Comparison of ENCODE assay signal across 25 cellular contexts in genomic region chr5:107605596-107606125, GRCh38.
DNase-seq lines count a peak whose midpoint lies in the region; ATAC-seq and TF ChIP-seq lines count a peak whose summit lies in the region.
"Had no signal": no experiment of that assay in that cellular context is flagged by ENCODE, and none has a peak within 500 bp of the region (broad histone marks: within the 10 kb centered on the region; RNA-seq: fewer than 3 reads in every experiment).

No MANE protein-coding gene starts in this region.

- DNase-seq in dermis microvascular lymphatic vessel endothelial cell (ENCODE audit: low read depth in 2 of 2) (peak; percentile 34 to 56), nephron progenitor cell (no peak), RPMI8226 (no peak), NCI-H1105 treated with DMSO at 0.1 percent for 48 hours (lab: John Stamatoyannopoulos, UW) (no peak), activated gamma-delta T cell treated with Interleukin-2 at 50 U/mL for 16 hours (no peak)
- DNase-seq in stimulated activated naive CD8-positive, alpha-beta T cell treated with anti-CD3 and anti-CD28 coated beads, Interleukin-15, Interleukin-2, amounts not matched to agents 100 U/mL and 50 U/mL, for 24 hours: no peak
- DNase-seq: activated CD4-positive, alpha-beta memory T cell treated with anti-CD3 and anti-CD28 coated beads, Interleukin-2, amount 10 ng/mL, durations not matched to agents 7 days and 5 days; activated CD8-positive, alpha-beta memory T cell treated with anti-CD3 and anti-CD28 coated beads, Interleukin-2, amount 50 U/mL, for 4 hours; activated naive CD4-positive, alpha-beta T cell treated with Interleukin-2 at 50 U/mL for 16 hours; body of pancreas; lower lobe of right lung; mucosa of descending colon; natural killer cell; NCI-H1092 treated with DMSO at 0.1 percent for 48 hours; NCI-H2029 treated with DMSO at 0.1 percent for 48 hours; NCI-H2227 treated with DMSO at 0.1 percent for 48 hours; SHP77 treated with DMSO at 0.1 percent for 48 hours; stimulated activated naive CD4-positive, alpha-beta T cell; SW 1271 had no signal

- no peak for ATAC-seq in stimulated activated naive CD8-positive, alpha-beta T cell treated with anti-CD3 and anti-CD28 coated beads, Interleukin-15, Interleukin-2, amounts not matched to agents 100 U/mL and 50 U/mL, for 24 hours
- ATAC-seq: A549, body of pancreas, lower lobe of right lung, mucosa of descending colon, Panc1 had no signal

- peak overlapping the region; percentile 35 for H3K4me3 Mint-ChIP-seq in nephron progenitor cell
- H3K4me3 Mint-ChIP-seq: activated CD4-positive, alpha-beta memory T cell treated with anti-CD3 and anti-CD28 coated beads, Interleukin-2, amount 10 ng/mL, durations not matched to agents 7 days and 5 days; central memory CD8-positive, alpha-beta T cell; dendritic cell treated with granulocyte-macrophage colony-stimulating factor and Interleukin-4, amounts not matched to agents 40 ng/mL and 50 ng/mL, for 4 days; natural killer cell had no signal

- H3K9me3 Mint-ChIP-seq in nephron progenitor cell: no peaks in the 10 kb centered on the region
- H3K9me3 Mint-ChIP-seq: activated CD4-positive, alpha-beta memory T cell treated with anti-CD3 and anti-CD28 coated beads, Interleukin-2, amount 10 ng/mL, durations not matched to agents 7 days and 5 days; central memory CD8-positive, alpha-beta T cell; dendritic cell treated with granulocyte-macrophage colony-stimulating factor and Interleukin-4, amounts not matched to agents 40 ng/mL and 50 ng/mL, for 4 days; natural killer cell had no signal

- POLR2A ChIA-PET in HEK293 (lab: Yijun Ruan, JAX): no interaction called here

- TF ChIP-seq CTCF in C4-2B (conservative IDR thresholded peaks at IDR 0.05): no peak
- no peak for TF ChIP-seq CTCF in HEK293 (tag by site-specific recombination; IDR thresholded peaks at IDR 0.05)
- TF ChIP-seq CTCF in nephron progenitor cell (IDR thresholded peaks at IDR 0.05): no peak

- H3K36me3 ChIP-seq in HEK293 (ENCODE audit: control insufficient read depth in 2 of 2, insufficient read depth in 1 of 2, low read length in 2 of 2): no peaks in the 10 kb centered on the region
- H3K36me3 ChIP-seq: lower lobe of right lung had no signal

- H3K36me3 Mint-ChIP-seq in nephron progenitor cell (ENCODE audit: low read depth): peaks cover 5% of the 10 kb centered on the region
- H3K36me3 Mint-ChIP-seq: natural killer cell had no signal

- H3K27ac Mint-ChIP-seq in nephron progenitor cell: peak overlapping the region; percentile 89
- H3K27ac Mint-ChIP-seq: activated CD4-positive, alpha-beta memory T cell treated with anti-CD3 and anti-CD28 coated beads, Interleukin-2, amount 10 ng/mL, durations not matched to agents 7 days and 5 days; dendritic cell treated with granulocyte-macrophage colony-stimulating factor and Interleukin-4, amounts not matched to agents 40 ng/mL and 50 ng/mL, for 4 days; natural killer cell had no signal

- H3K4me3 ChIP-seq in HEK293 (ENCODE audit: low read depth, low read length): no peak overlapping the region
- H3K4me3 ChIP-seq: A549, body of pancreas, lower lobe of right lung, mucosa of descending colon had no signal

- H3K4me1 ChIP-seq in HEK293 (ENCODE audit: control insufficient read depth, insufficient read depth, low read length): peaks cover 44% of the 10 kb centered on the region
- H3K4me1 ChIP-seq: lower lobe of right lung had no signal

- H3K27me3 Mint-ChIP-seq in nephron progenitor cell (ENCODE audit: low read depth, poor library complexity): peaks cover 2% of the 10 kb centered on the region
- H3K27me3 Mint-ChIP-seq: dendritic cell treated with granulocyte-macrophage colony-stimulating factor and Interleukin-4, amounts not matched to agents 40 ng/mL and 50 ng/mL, for 4 days had no signal

- H3K9me3 ChIP-seq in HEK293 (ENCODE audit: control insufficient read depth, insufficient read depth, low read depth, low read length): no peaks in the 10 kb centered on the region
- H3K9me3 ChIP-seq: A549, body of pancreas, lower lobe of right lung, mucosa of descending colon had no signal

- peak overlapping the region; percentile 46; the same call in 1 of the 2 replicates for H3K27ac ChIP-seq in C4-2B
- no peak overlapping the region; the same call in 1 of the 2 replicates for H3K27ac ChIP-seq in HEK293 (ENCODE audit: extremely low read depth, low read depth, low read length)
- H3K27ac ChIP-seq: A549, body of pancreas, lower lobe of right lung had no signal

- peaks cover 84% of the 10 kb centered on the region for H3K4me1 Mint-ChIP-seq in nephron progenitor cell
- H3K4me1 Mint-ChIP-seq: activated CD4-positive, alpha-beta memory T cell treated with anti-CD3 and anti-CD28 coated beads, Interleukin-2, amount 10 ng/mL, durations not matched to agents 7 days and 5 days had no signal

- CTCF ChIA-PET in HEK293 (lab: Yijun Ruan, JAX): interaction anchor here (1.1 kb wide), 1 partner anchor 35 kb away, joined by 3 read pairs; no protein-coding TSS in a partner anchor

TF ChIP-seq in HEK293, 187 proteins besides CTCF, POLR2A, EP300 and RAD21:
- TF ChIP-seq ZNF341 (tag by site-specific recombination; IDR thresholded peaks at IDR 0.05; ENCODE audit: low read depth) (peak; percentile 88), ZNF600 (tag by site-specific recombination; IDR thresholded peaks at IDR 0.05) (no peak)

Comparison
In these comparisons a context has a peak if more than half of its experiments do, and no peak if none do; other contexts are left out.
1. DNase-seq: peak in dermis microvascular lymphatic vessel endothelial cell (2 of 2); none in nephron progenitor cell (single experiment), RPMI8226 (single experiment), stimulated activated naive CD8-positive, alpha-beta T cell treated with anti-CD3 and anti-CD28 coated beads, Interleukin-15, Interleukin-2, amounts not matched to agents 100 U/mL and 50 U/mL, for 24 hours (single experiment), NCI-H1105 treated with DMSO at 0.1 percent for 48 hours (single experiment) and activated gamma-delta T cell treated with Interleukin-2 at 50 U/mL for 16 hours (single experiment).